7 cellular contexts compared by ENCODE assay signal in the genomic region with DNA sequence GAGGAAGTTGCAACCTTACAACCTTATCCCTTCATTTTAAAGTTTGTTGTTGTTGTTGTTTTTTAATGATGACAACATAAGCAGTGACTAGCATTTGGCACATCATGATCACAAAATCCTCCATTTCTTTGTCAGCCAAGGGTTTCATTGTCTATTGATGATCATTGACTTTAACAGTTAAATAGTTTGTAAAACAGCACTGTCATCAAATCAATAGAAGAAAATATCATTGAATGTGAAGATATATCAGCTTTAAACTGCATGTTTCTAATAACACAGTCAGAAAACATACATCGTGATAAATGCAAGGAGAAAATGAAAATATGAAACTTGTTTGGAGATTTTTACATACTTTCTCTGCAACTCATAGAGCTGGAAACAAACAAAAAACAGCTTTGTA.
"Had no signal": no experiment of that assay in that cellular context is flagged by ENCODE, and none has a peak within 500 bp of the region (broad histone marks: within the 10 kb centered on the region; RNA-seq: fewer than 3 reads in every experiment).

No MANE protein-coding gene starts in this region.

- ATAC-seq: GM23338, K562 had no signal

- DNase-seq: H9, HCEC 1CT, KG1 had no signal

- H3K4me3 ChIP-seq: GM23338, K562 had no signal

- H3K27ac Mint-ChIP-seq: GM23338 had no signal

- H3K4me2 ChIP-seq: GM23338 had no signal

- FAIRE-seq: H1, H54, K562 had no signal

- H2AFZ ChIP-seq: GM23338 had no signal

- H3K9me3 Mint-ChIP-seq: GM23338 had no signal

- H3K4me3 Mint-ChIP-seq: GM23338, H9 had no signal
